In genomic region chr17:45404870-45405249, GRCh38 we compare ENCODE assay signal across 22 cellular contexts. TPM values are rescaled to one million over a fixed set of nuclear protein-coding genes. Genes with fewer than 3 reads are reported as not detected.
DNase-seq lines count a peak whose midpoint lies in the region; ATAC-seq, FAIRE-seq and TF ChIP-seq lines count a peak whose summit lies in the region.
"Had no signal": no experiment of that assay in that cellular context is flagged by ENCODE, and none has a peak within 500 bp of the region (broad histone marks: within the 10 kb centered on the region; RNA-seq: fewer than 3 reads in every experiment).

No MANE protein-coding gene starts in this region.

- no peaks in the 10 kb centered on the region for H3K27me3 Mint-ChIP-seq in CD4-positive, CD25-positive, alpha-beta regulatory T cell
- H3K27me3 Mint-ChIP-seq in endothelial cell (ENCODE audit: unreplicated experiment), result peaks cover 15% of the 10 kb centered on the region
- H3K27me3 Mint-ChIP-seq: activated B cell treated with CpG ODN at 0.5 μM for 24 hours had no signal

- ATAC-seq in CD4-positive, CD25-positive, alpha-beta regulatory T cell (ENCODE audit: low read depth in 2 of 2), result no peak
- ATAC-seq: activated CD8-positive, alpha-beta T cell treated with anti-CD3 and anti-CD28 coated beads, Interleukin-2, amount 10 ng/mL, durations not matched to agents 7 days and 5 days; activated naive CD4-positive, alpha-beta T cell treated with anti-CD3 and anti-CD28 coated beads, Interleukin-2, amount 50 U/mL, for 72 hours; activated T-cell treated with anti-CD3 and anti-CD28 coated beads, Interleukin-2, amount 50 U/mL, for 72 hours had no signal

- no peak for TF ChIP-seq POLR2A in suprapubic skin (IDR thresholded peaks at IDR 0.05)

- H4K20me1 ChIP-seq in osteoblast (ENCODE audit: insufficient read depth, low read length) (no peaks in the 10 kb centered on the region), Karpas-422 (ENCODE audit: insufficient read depth, low read depth, low read length) (peaks cover 11% of the 10 kb centered on the region)

- H2AFZ ChIP-seq in osteoblast (ENCODE audit: low read length) (no peak overlapping the region), Karpas-422 (ENCODE audit: low read length) (no peak overlapping the region)

- no peak overlapping the region for H3K27ac ChIP-seq in CD4-positive, CD25-positive, alpha-beta regulatory T cell (ENCODE audit: insufficient read depth, low read length, poor library complexity, severe bottlenecking)
- no peak overlapping the region for H3K27ac ChIP-seq in osteoblast (ENCODE audit: low read depth, low read length)
- H3K27ac ChIP-seq in suprapubic skin, result no peak overlapping the region
- no peak overlapping the region for H3K27ac ChIP-seq in Karpas-422 (ENCODE audit: low read length)
- H3K27ac ChIP-seq in substantia nigra (ENCODE audit: low read depth, low read length, poor library complexity, severe bottlenecking), result no peak overlapping the region
- H3K27ac ChIP-seq: left ventricle myocardium inferior, SJSA1 had no signal

- no peaks in the 10 kb centered on the region for H3K9me3 Mint-ChIP-seq in CD4-positive, CD25-positive, alpha-beta regulatory T cell
- H3K9me3 Mint-ChIP-seq in endothelial cell (ENCODE audit: unreplicated experiment), result no peaks in the 10 kb centered on the region
- H3K9me3 Mint-ChIP-seq: activated B cell treated with CpG ODN at 0.5 μM for 24 hours; activated naive CD4-positive, alpha-beta T cell treated with anti-CD3 and anti-CD28 coated beads, Interleukin-2, amount 50 U/mL, for 72 hours; activated T-cell treated with anti-CD3 and anti-CD28 coated beads, Interleukin-2, amount 50 U/mL, for 72 hours; brain; CD14-positive monocyte had no signal

- peaks cover 0 to 49% (median 28%) of the 10 kb centered on the region in 4 donors for H3K4me1 Mint-ChIP-seq in CD4-positive, CD25-positive, alpha-beta regulatory T cell
- H3K4me1 Mint-ChIP-seq in endothelial cell (ENCODE audit: unreplicated experiment), result peaks cover 31% of the 10 kb centered on the region

- no peak overlapping the region for H3K4me2 ChIP-seq in osteoblast (ENCODE audit: insufficient read depth, low read length)
- H3K4me2 ChIP-seq in Karpas-422 (ENCODE audit: low read depth, low read length, poor library complexity, severe bottlenecking), result no peak overlapping the region

- no peak for DNase-seq in CD4-positive, CD25-positive, alpha-beta regulatory T cell
- no peak for DNase-seq in HTR-8/SVneo (ENCODE audit: insufficient read length, low spot score)
- no peak for DNase-seq in endothelial cell (ENCODE audit: low spot score)
- peak; percentile 42 for DNase-seq in osteoblast (ENCODE audit: insufficient read length, low spot score, missing footprints)
- no peak for DNase-seq in suprapubic skin (ENCODE audit: low spot score in 2 of 2)
- DNase-seq in Karpas-422, result no peak
- no peak for DNase-seq in NCI-H2196 treated with DMSO at 0.1 percent for 48 hours (lab: John Stamatoyannopoulos, UW; ENCODE audit: unreplicated experiment)
- no peak for DNase-seq in substantia nigra (lab: John Stamatoyannopoulos, UW)
- DNase-seq: activated B cell treated with CpG ODN at 0.5 μM for 24 hours; activated CD8-positive, alpha-beta T cell treated with anti-CD3 and anti-CD28 coated beads, Interleukin-2, amount 10 ng/mL, durations not matched to agents 7 days and 5 days; activated T-cell treated with anti-CD3 and anti-CD28 coated beads, Interleukin-2, amount 50 U/mL, for 72 hours; GDM1; Kasumi-1; left ventricle myocardium inferior; NCI-H187; NCI-H226; T-helper 2 cell had no signal

- no peaks in the 10 kb centered on the region for H3K9me2 ChIP-seq in Karpas-422 (replicated peaks; ENCODE audit: insufficient read depth, low read length)

- no peaks in the 10 kb centered on the region for H3K9me3 ChIP-seq in CD4-positive, CD25-positive, alpha-beta regulatory T cell (ENCODE audit: control insufficient read depth in 2 of 2, low read length in 2 of 2)
- H3K9me3 ChIP-seq in osteoblast (ENCODE audit: low read depth, low read length) (no peaks in the 10 kb centered on the region), suprapubic skin (no peaks in the 10 kb centered on the region), Karpas-422 (ENCODE audit: low read length) (no peaks in the 10 kb centered on the region)
- H3K9me3 ChIP-seq: left ventricle myocardium inferior, SJSA1 had no signal

- no peaks in the 10 kb centered on the region for H3K27me3 ChIP-seq in CD4-positive, CD25-positive, alpha-beta regulatory T cell (ENCODE audit: control insufficient read depth, insufficient read depth, low read length)
- H3K27me3 ChIP-seq in osteoblast (ENCODE audit: insufficient read depth, low read length) (peaks cover 13% of the 10 kb centered on the region), suprapubic skin (no peaks in the 10 kb centered on the region), Karpas-422 (ENCODE audit: low read length) (no peaks in the 10 kb centered on the region)

- peaks cover 30% of the 10 kb centered on the region for H3K36me3 Mint-ChIP-seq in CD4-positive, CD25-positive, alpha-beta regulatory T cell
- H3K36me3 Mint-ChIP-seq in endothelial cell (ENCODE audit: low read depth, unreplicated experiment), result peaks cover 42% of the 10 kb centered on the region
- H3K36me3 Mint-ChIP-seq: brain had no signal

- H3K4me1 ChIP-seq in CD4-positive, CD25-positive, alpha-beta regulatory T cell (ENCODE audit: control insufficient read depth, insufficient read depth, low read length, poor library complexity, severe bottlenecking), result peaks cover 37% of the 10 kb centered on the region
- H3K4me1 ChIP-seq in osteoblast (ENCODE audit: insufficient read depth, low read length) (peaks cover 3% of the 10 kb centered on the region), suprapubic skin (peaks cover 26% of the 10 kb centered on the region), Karpas-422 (ENCODE audit: low read length) (peaks cover 20% of the 10 kb centered on the region)
- H3K4me1 ChIP-seq: SJSA1 had no signal

- H3K27ac Mint-ChIP-seq in CD4-positive, CD25-positive, alpha-beta regulatory T cell, result peak overlapping the region in 2 of 3 donors; percentile 44 to 62
- no peak overlapping the region for H3K27ac Mint-ChIP-seq in endothelial cell (ENCODE audit: unreplicated experiment)
- H3K27ac Mint-ChIP-seq: activated CD8-positive, alpha-beta T cell treated with anti-CD3 and anti-CD28 coated beads, Interleukin-2, amount 10 ng/mL, durations not matched to agents 7 days and 5 days; activated T-cell treated with anti-CD3 and anti-CD28 coated beads, Interleukin-2, amount 50 U/mL, for 72 hours; brain had no signal

- WGBS in suprapubic skin, result 65% methylated on average over 14 of the region's 14 CpGs

- no peak overlapping the region for H3K9ac ChIP-seq in Karpas-422 (ENCODE audit: low read length)

- no peak for TF ChIP-seq CTCF in endothelial cell (IDR thresholded peaks at IDR 0.05; ENCODE audit: unreplicated experiment)
- TF ChIP-seq CTCF in osteoblast (IDR thresholded peaks at IDR 0.05; ENCODE audit: extremely low read depth, low read depth, low read length), result no peak
- TF ChIP-seq CTCF in suprapubic skin (IDR thresholded peaks at IDR 0.05), result no peak

- TF ChIP-seq EP300 in suprapubic skin (IDR thresholded peaks at IDR 0.05), result no peak

- peaks cover 64% of the 10 kb centered on the region for H3K36me3 ChIP-seq in CD4-positive, CD25-positive, alpha-beta regulatory T cell (ENCODE audit: control insufficient read depth, insufficient read depth, low read length)
- no peaks in the 10 kb centered on the region for H3K36me3 ChIP-seq in osteoblast (ENCODE audit: insufficient read depth, low read length)
- H3K36me3 ChIP-seq in suprapubic skin, result peaks cover 57% of the 10 kb centered on the region
- peaks cover 22% of the 10 kb centered on the region; the same call in 1 of the 2 replicates for H3K36me3 ChIP-seq in Karpas-422 (ENCODE audit: insufficient read depth, low read length)
- H3K36me3 ChIP-seq: SJSA1 had no signal

- peak overlapping the region in 1 of 4 donors; percentile 35 for H3K4me3 Mint-ChIP-seq in CD4-positive, CD25-positive, alpha-beta regulatory T cell
- H3K4me3 Mint-ChIP-seq in endothelial cell (ENCODE audit: unreplicated experiment), result peak overlapping the region; percentile 47
- H3K4me3 Mint-ChIP-seq: activated B cell treated with CpG ODN at 0.5 μM for 24 hours; activated CD8-positive, alpha-beta T cell treated with anti-CD3 and anti-CD28 coated beads, Interleukin-2, amount 10 ng/mL, durations not matched to agents 7 days and 5 days; activated T-cell treated with anti-CD3 and anti-CD28 coated beads, Interleukin-2, amount 50 U/mL, for 72 hours; brain; CD14-positive monocyte had no signal

- FAIRE-seq in HTR-8/SVneo (lab: Jason Lieb, UNC), result peak; percentile 4
- FAIRE-seq: colon had no signal

- H3K79me2 ChIP-seq in osteoblast (ENCODE audit: insufficient read depth, low read length) (no peaks in the 10 kb centered on the region), Karpas-422 (ENCODE audit: low read length) (peaks cover 33% of the 10 kb centered on the region)

- H3K4me3 ChIP-seq in CD4-positive, CD25-positive, alpha-beta regulatory T cell (ENCODE audit: low read depth, low read length), result no peak overlapping the region
- H3K4me3 ChIP-seq in osteoblast (ENCODE audit: insufficient read depth, low read length), result no peak overlapping the region
- H3K4me3 ChIP-seq in suprapubic skin, result no peak overlapping the region
- no peak overlapping the region for H3K4me3 ChIP-seq in Karpas-422 (ENCODE audit: low read length)
- H3K4me3 ChIP-seq: SJSA1 had no signal

RNA-seq across cellular contexts. Expression of gene ARHGAP27, which starts 27.8 kb away (rescaled TPM):
- 78.5 TPM for total RNA-seq in CD4-positive, CD25-positive, alpha-beta regulatory T cell
- 10 to 100 TPM; 23.9 to 27.7 (median 25.6) TPM for polyA plus RNA-seq in CD4-positive, CD25-positive, alpha-beta regulatory T cell
- total RNA-seq in endothelial cell (ENCODE audit: unreplicated experiment) (155 TPM), osteoblast (2.9 and 6.2 TPM in 2 replicates), suprapubic skin (10 to 100 TPM; 54.4 to 93.6 (median 71.3) TPM)
- 24.9 and 42.7 TPM in 2 replicates for total RNA-seq in Karpas-422 (2014; rRNA removed; shearing (Covaris generic); ENCODE audit: low replicate concordance)
